In the genomic region with DNA sequence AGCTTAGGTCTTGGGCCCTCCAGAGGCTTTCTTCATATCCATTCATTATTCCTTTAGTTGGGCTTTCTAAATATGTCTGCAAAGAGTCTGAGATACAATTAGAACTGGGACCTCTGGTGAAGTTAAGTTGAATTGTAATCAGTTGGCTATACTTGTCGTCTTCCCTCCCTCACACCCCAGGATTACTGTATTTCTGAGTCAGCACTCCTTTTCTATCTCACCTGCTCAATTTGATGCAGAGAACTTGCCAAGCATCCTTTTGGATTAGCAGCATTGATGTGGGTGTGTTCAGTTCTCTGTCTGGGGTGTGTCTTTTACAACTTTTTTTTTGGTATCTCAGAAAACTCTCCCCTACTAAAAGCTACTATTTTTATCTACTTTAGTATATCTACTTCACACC, we compare ENCODE assay signal across 1 cellular context.
TF ChIP-seq lines count a peak whose summit lies in the region.

No MANE protein-coding gene starts in this region.

TF ChIP-seq in HepG2, 621 proteins besides CTCF, POLR2A, EP300 and RAD21:
- TF ChIP-seq MAFF (IDR thresholded peaks at IDR 0.05; ENCODE audit: low read depth, low read length) (peak; percentile 10; the same call in 1 of the 2 replicates), ESRRA (CRISPR knock-in tag; IDR thresholded peaks at IDR 0.05; ENCODE audit: low read depth) (no peak), ZNF543 (CRISPR knock-in tag; IDR thresholded peaks at IDR 0.05) (no peak), ZNF616 (CRISPR knock-in tag; IDR thresholded peaks at IDR 0.05; ENCODE audit: low read depth) (no peak), MAFK (conservative IDR thresholded peaks at IDR 0.05 in 1 of 2, IDR thresholded peaks at IDR 0.05 in 1 of 2; ENCODE audit: low read length in 2 of 2) (peak in 1 of 2 experiments; percentile 43; a peak in 1 of 4 replicates)
